Comparison of ENCODE assay signal across 8 cellular contexts in the genomic region with DNA sequence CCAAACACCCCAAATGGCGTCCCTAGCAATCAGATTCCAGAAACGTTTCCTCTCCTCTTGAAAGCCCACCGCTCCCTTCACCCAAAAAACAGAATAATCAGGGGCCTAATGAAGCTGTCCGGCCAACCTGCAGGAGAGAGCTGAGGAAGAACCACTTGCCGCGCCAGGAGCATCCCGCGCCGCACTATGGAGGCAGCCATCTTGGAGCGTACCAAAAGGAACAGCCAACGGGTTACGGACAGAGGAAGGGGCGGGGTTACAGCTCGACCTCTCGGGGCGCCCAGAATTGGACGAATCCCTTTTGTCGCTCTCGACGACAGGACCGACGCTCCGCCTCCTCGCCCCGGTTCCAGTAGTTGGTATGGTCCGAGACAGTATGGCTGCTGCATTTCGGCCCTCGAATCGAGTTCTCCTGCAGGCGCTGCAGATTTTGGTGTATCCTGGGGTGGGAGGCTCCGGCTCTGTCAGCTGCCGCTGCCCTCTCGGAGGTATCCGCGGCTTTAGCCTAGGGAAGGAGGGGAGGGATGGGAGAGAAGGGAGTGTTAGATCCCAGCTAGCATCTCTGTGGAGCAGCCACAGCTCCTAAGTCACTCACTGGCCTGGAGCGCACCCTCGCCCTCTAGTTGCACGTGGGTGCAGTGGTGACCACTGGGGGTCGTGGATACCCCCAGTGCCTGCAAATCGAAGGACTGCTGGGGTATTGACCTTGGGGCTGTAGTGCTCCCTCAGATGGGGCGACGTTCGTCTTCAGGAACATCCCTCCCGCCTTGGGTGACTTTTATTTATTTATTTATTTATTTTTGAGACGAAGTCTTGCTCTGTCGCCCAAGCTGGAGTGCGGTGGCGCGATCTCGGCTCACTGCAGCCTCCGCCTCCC. TPM values are rescaled to one million over a fixed set of nuclear protein-coding genes. Genes with fewer than 3 reads are reported as not detected.
DNase-seq lines count a peak whose midpoint lies in the region; ATAC-seq and TF ChIP-seq lines count a peak whose summit lies in the region.

A gene (minus strand): TSS at position 219 of the 877 bp plus-strand sequence. CDS start 19 bp downstream, at position 200.
A gene with protein sequence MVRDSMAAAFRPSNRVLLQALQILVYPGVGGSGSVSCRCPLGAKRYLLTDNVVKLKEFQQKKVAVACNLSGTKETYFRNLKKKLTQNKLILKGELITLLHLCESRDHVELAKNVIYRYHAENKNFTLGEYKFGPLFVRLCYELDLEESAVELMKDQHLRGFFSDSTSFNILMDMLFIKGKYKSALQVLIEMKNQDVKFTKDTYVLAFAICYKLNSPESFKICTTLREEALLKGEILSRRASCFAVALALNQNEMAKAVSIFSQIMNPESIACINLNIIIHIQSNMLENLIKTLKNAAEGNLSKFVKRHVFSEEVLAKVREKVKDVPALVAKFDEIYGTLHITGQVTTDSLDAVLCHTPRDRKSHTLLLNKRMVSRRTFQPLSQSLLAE (plus strand): TSS at position 352 of the 877 bp plus-strand sequence. CDS start 10 bp downstream, at position 362.

- peak; percentile 87 for DNase-seq in DMS79 (lab: John Stamatoyannopoulos, UW)
- peak; percentile 96 for DNase-seq in KBM-7
- peak; percentile 92 to 93 for DNase-seq in PC-9
- DNase-seq in activated T-cell treated with anti-CD3 and anti-CD28 coated beads, Interleukin-2, amount 50 U/mL, for 24 hours, result peak; percentile 93
- DNase-seq in stimulated activated CD8-positive, alpha-beta memory T cell treated with anti-CD3 and anti-CD28 coated beads, Interleukin-7, amount 100 ng/mL, for 1 hour (ENCODE audit: low read depth in 2 of 2), result peak; percentile 81 to 82

- ATAC-seq in GM21717 (IDR thresholded peaks at IDR 0.05; ENCODE audit: unreplicated experiment), result peak; percentile 98

- H3K27me3 ChIP-seq in PC-9 (ENCODE audit: insufficient read depth, low read depth), result no peaks in the 10 kb centered on the region
- no peaks in the 10 kb centered on the region for H3K27me3 ChIP-seq in esophagus (ENCODE audit: control insufficient read depth in 1 of 2, insufficient read depth in 2 of 2, low read length in 2 of 2)
- H3K27me3 ChIP-seq in mucosa of stomach (ENCODE audit: control insufficient read depth, insufficient read depth, low read length), result no peaks in the 10 kb centered on the region

- H3K9ac ChIP-seq in mucosa of stomach (ENCODE audit: low read length), result peak within 1 kb of the TSS; percentile 81

- H3K4me1 ChIP-seq in PC-9 (replicated peaks; ENCODE audit: insufficient read depth) (peaks cover 36% of the 10 kb centered on the region), esophagus (ENCODE audit: control insufficient read depth in 2 of 2, insufficient read depth in 2 of 2, low read length in 1 of 2) (no peaks in the 10 kb centered on the region), mucosa of stomach (ENCODE audit: control insufficient read depth, insufficient read depth, low read length) (no peaks in the 10 kb centered on the region)

- intact Hi-C loops in PC-9 (cut with micrococcal nuclease; ENCODE audit: unreplicated experiment), result loop anchor here (10.0 kb wide), 1 partner anchor 525 kb away; no protein-coding TSS in a partner anchor

- TF ChIP-seq CTCF in PC-9 (conservative IDR thresholded peaks at IDR 0.05), result no peak; the same call in 1 of the 2 replicates

- H3K79me2 ChIP-seq in PC-9 (ENCODE audit: low read depth), result peaks cover 61% of the 10 kb centered on the region

- peak within 1 kb of the TSS; percentile 94 for H3K27ac Mint-ChIP-seq in activated T-cell treated with anti-CD3 and anti-CD28 coated beads, Interleukin-2, amount 50 U/mL, for 24 hours

- no peaks in the 10 kb centered on the region for H3K27me3 Mint-ChIP-seq in activated T-cell treated with anti-CD3 and anti-CD28 coated beads, Interleukin-2, amount 50 U/mL, for 24 hours

- H3K36me3 ChIP-seq in PC-9 (ENCODE audit: low read depth) (peaks cover 14% of the 10 kb centered on the region), esophagus (ENCODE audit: control insufficient read depth in 2 of 2, insufficient read depth in 2 of 2, low read length in 1 of 2) (peaks cover 0 to 5% of the 10 kb centered on the region in 2 donors), mucosa of stomach (ENCODE audit: control insufficient read depth, insufficient read depth, low read length) (no peaks in the 10 kb centered on the region)

- H3K4me1 Mint-ChIP-seq in activated T-cell treated with anti-CD3 and anti-CD28 coated beads, Interleukin-2, amount 50 U/mL, for 24 hours (ENCODE audit: low read depth), result peaks cover 47% of the 10 kb centered on the region

- peak within 1 kb of the TSS; percentile 93 for H2AFZ ChIP-seq in PC-9

- CTCF ChIA-PET in PC-9 (lab: Charles Lee), result interaction anchor here (0.6 kb wide), 1 partner anchor 499 kb away, joined by 4 read pairs; no protein-coding TSS in a partner anchor

- peak within 1 kb of the TSS; percentile 57 for H3K27ac ChIP-seq in PC-9
- peak within 1 kb of the TSS; percentile 68 to 86 for H3K27ac ChIP-seq in esophagus (ENCODE audit: low read depth in 2 of 2, low read length in 1 of 2)

- H3K4me3 Mint-ChIP-seq in activated T-cell treated with anti-CD3 and anti-CD28 coated beads, Interleukin-2, amount 50 U/mL, for 24 hours, result peak within 1 kb of the TSS; percentile 92

- POLR2A ChIA-PET in PC-9 (lab: Charles Lee; ENCODE audit: unreplicated experiment), result interaction anchor here (0.5 to 0.6 kb wide), 7 partner anchors 36 to 1034 kb away, joined by 3 to 7 read pairs (median 5); no protein-coding TSS in a partner anchor

- peak within 1 kb of the TSS; percentile 57 for H3K4me3 ChIP-seq in PC-9
- H3K4me3 ChIP-seq in esophagus (ENCODE audit: low read depth in 1 of 2, low read length in 2 of 2), result peak within 1 kb of the TSS; percentile 64 to 91
- peak within 1 kb of the TSS; percentile 60 for H3K4me3 ChIP-seq in mucosa of stomach (ENCODE audit: low read length)

- 1% methylated on average over 51 of the region's 51 CpGs for WGBS in esophagus, 2 donors

- H3K9me3 Mint-ChIP-seq in activated T-cell treated with anti-CD3 and anti-CD28 coated beads, Interleukin-2, amount 50 U/mL, for 24 hours, result no peaks in the 10 kb centered on the region

- H3F3A ChIP-seq in PC-9 (ENCODE audit: insufficient read depth, low read depth), result peaks cover 17% of the 10 kb centered on the region

- peaks cover 74% of the 10 kb centered on the region for H3K36me3 Mint-ChIP-seq in activated T-cell treated with anti-CD3 and anti-CD28 coated beads, Interleukin-2, amount 50 U/mL, for 24 hours (ENCODE audit: low read depth)

- no peaks in the 10 kb centered on the region for H4K20me1 ChIP-seq in PC-9 (ENCODE audit: insufficient read depth)

- H3K9me3 ChIP-seq in PC-9 (ENCODE audit: insufficient read depth, low read depth), result no peaks in the 10 kb centered on the region
- no peaks in the 10 kb centered on the region for H3K9me3 ChIP-seq in esophagus (ENCODE audit: control insufficient read depth in 2 of 2, insufficient read depth in 1 of 2, low read depth in 1 of 2, low read length in 1 of 2)
- H3K9me3 ChIP-seq in mucosa of stomach (ENCODE audit: control insufficient read depth, low read length), result no peaks in the 10 kb centered on the region

- H3K9me2 ChIP-seq in PC-9 (ENCODE audit: insufficient read depth), result no peaks in the 10 kb centered on the region

- in situ Hi-C loops in KBM-7 (cut with MboI; ENCODE audit: low pct_unique_long_range_greater_than_20kb, low sequenced_read_pairs), result no loop called here

- H3K4me2 ChIP-seq in PC-9, result peak within 1 kb of the TSS; percentile 79

- no TSS peak for BruUV-seq in PC-9 (replicated peaks; lab: Mats Ljungman, UMichigan)

RNA-seq across cellular contexts. Expression of the first gene that starts in this region (rescaled TPM):
- total RNA-seq in PC-9 (2021), result 71.0 and 73.1 TPM in 2 replicates
- polyA plus RNA-seq in esophagus, result 10 to 100 TPM; 18.0 to 29.2 TPM

RNA-seq across cellular contexts. Expression of the second gene that starts in this region (rescaled TPM):
- total RNA-seq in PC-9 (2021), result 13.4 and 15.5 TPM in 2 replicates
- 1 to 10 TPM; 1.9 to 3.2 TPM for polyA plus RNA-seq in esophagus

Comparison
In these comparisons a context has a peak if more than half of its experiments do, and no peak if none do; other contexts are left out.
1. Peak in every context shown above with its lines: DNase-seq, ATAC-seq, H3K4me3 ChIP-seq and H3K27ac ChIP-seq.